ENCODE assay signal across 1 cellular context in the genomic region with DNA sequence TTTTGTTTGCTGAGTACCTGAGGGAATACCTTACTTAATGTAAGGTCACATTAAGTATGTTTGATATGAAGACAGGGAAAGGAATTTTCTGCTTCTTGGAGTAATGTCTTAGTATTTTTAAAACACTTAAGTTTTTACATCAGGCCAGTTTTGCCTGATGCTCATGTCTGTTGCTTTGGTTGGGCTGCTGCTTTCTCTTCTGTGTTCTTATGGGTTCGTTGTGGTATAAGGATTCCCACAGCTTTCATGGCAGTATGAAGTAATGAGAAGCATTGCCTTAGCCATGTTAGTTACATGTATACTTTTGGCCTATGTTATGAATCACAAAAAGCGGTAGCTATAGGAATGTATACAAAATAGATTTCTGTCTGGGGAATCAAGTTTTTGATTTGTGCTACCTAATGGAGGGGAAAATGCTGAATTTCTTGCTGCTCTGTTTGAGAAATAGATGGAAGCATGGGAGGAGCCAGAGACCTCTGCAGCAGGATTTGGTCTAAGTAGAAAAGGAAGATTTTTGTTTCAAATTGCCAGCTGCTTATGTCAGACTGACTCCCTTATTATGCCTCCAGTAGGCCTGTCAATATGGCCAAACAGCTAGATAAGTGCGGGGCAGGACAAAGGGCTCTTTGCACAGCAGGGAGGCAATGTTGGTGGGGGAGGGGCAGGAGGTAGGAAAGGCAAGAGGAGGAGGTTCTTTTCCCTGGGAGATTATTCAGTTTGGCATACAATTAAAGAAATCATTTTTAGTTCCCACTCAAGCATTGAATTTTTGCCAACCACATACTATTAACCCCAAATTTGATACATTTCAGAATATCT.
A peak's percentile ranks its signal among the peaks of the same experiment; 100 is the strongest.
TF ChIP-seq lines count a peak whose summit lies in the region.

No MANE protein-coding gene starts in this region.

TF ChIP-seq in HEK293, 187 proteins besides CTCF, POLR2A, EP300 and RAD21 (continued from another document and continues in another):
- TF ChIP-seq, protein P1, sequence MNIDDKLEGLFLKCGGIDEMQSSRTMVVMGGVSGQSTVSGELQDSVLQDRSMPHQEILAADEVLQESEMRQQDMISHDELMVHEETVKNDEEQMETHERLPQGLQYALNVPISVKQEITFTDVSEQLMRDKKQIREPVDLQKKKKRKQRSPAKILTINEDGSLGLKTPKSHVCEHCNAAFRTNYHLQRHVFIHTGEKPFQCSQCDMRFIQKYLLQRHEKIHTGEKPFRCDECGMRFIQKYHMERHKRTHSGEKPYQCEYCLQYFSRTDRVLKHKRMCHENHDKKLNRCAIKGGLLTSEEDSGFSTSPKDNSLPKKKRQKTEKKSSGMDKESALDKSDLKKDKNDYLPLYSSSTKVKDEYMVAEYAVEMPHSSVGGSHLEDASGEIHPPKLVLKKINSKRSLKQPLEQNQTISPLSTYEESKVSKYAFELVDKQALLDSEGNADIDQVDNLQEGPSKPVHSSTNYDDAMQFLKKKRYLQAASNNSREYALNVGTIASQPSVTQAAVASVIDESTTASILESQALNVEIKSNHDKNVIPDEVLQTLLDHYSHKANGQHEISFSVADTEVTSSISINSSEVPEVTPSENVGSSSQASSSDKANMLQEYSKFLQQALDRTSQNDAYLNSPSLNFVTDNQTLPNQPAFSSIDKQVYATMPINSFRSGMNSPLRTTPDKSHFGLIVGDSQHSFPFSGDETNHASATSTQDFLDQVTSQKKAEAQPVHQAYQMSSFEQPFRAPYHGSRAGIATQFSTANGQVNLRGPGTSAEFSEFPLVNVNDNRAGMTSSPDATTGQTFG (tag by site-specific recombination; IDR thresholded peaks at IDR 0.05; ENCODE audit: borderline replicate concordance), result no peak
- no peak for TF ChIP-seq HOXD13 (CRISPR knock-in tag; IDR thresholded peaks at IDR 0.05; ENCODE audit: borderline replicate concordance)
- TF ChIP-seq ZNF23 (tag by site-specific recombination; IDR thresholded peaks at IDR 0.05; ENCODE audit: borderline replicate concordance), result no peak
- no peak for TF ChIP-seq ZNF76 (tag by site-specific recombination; IDR thresholded peaks at IDR 0.05; ENCODE audit: borderline replicate concordance, low read depth)
- no peak for TF ChIP-seq ZNF548 (tag by site-specific recombination; IDR thresholded peaks at IDR 0.05)
- TF ChIP-seq ZNF398 (tag by site-specific recombination; IDR thresholded peaks at IDR 0.05), result no peak
- no peak for TF ChIP-seq ZBTB6 (tag by site-specific recombination; IDR thresholded peaks at IDR 0.05)
- no peak for TF ChIP-seq ZNF354C (tag by site-specific recombination; IDR thresholded peaks at IDR 0.05; ENCODE audit: borderline replicate concordance, low read depth)
- no peak for TF ChIP-seq ZNF571 (tag by site-specific recombination; IDR thresholded peaks at IDR 0.05)
- TF ChIP-seq ZBTB7A (tag by site-specific recombination; IDR thresholded peaks at IDR 0.05; ENCODE audit: low read depth), result no peak
- TF ChIP-seq, protein P2, sequence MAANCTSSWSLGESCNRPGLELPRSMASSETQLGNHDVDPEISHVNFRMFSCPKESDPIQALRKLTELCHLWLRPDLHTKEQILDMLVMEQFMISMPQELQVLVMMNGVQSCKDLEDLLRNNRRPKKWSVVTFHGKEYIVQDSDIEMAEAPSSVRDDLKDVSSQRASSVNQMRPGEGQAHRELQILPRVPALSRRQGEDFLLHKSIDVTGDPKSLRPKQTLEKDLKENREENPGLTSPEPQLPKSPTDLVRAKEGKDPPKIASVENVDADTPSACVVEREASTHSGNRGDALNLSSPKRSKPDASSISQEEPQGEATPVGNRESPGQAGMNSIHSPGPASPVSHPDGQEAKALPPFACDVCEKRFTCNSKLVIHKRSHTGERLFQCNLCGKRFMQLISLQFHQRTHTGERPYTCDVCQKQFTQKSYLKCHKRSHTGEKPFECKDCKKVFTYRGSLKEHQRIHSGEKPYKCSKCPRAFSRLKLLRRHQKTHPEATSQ (tag by site-specific recombination; IDR thresholded peaks at IDR 0.05), result no peak
- TF ChIP-seq ZNF274 (IDR thresholded peaks at IDR 0.05; ENCODE audit: low read length), result no peak
- TF ChIP-seq ZNF274 (tag by site-specific recombination; IDR thresholded peaks at IDR 0.05; ENCODE audit: borderline replicate concordance), result no peak
- no peak for TF ChIP-seq ZNF416 (tag by site-specific recombination; IDR thresholded peaks at IDR 0.05)
- TF ChIP-seq ZNF514 (tag by site-specific recombination; IDR thresholded peaks at IDR 0.05), result no peak
- peak; percentile 96 for TF ChIP-seq SP7 (tag by site-specific recombination; IDR thresholded peaks at IDR 0.05)
- TF ChIP-seq ZNF624 (tag by site-specific recombination; IDR thresholded peaks at IDR 0.05), result no peak
- no peak for TF ChIP-seq ZBTB1 (tag by site-specific recombination; IDR thresholded peaks at IDR 0.05)
- no peak for TF ChIP-seq ZNF626 (tag by site-specific recombination; IDR thresholded peaks at IDR 0.05)
- TF ChIP-seq ZNF366 (tag by site-specific recombination; conservative IDR thresholded peaks at IDR 0.05), result no peak; the same call in 1 of the 2 replicates
- TF ChIP-seq, protein P3, sequence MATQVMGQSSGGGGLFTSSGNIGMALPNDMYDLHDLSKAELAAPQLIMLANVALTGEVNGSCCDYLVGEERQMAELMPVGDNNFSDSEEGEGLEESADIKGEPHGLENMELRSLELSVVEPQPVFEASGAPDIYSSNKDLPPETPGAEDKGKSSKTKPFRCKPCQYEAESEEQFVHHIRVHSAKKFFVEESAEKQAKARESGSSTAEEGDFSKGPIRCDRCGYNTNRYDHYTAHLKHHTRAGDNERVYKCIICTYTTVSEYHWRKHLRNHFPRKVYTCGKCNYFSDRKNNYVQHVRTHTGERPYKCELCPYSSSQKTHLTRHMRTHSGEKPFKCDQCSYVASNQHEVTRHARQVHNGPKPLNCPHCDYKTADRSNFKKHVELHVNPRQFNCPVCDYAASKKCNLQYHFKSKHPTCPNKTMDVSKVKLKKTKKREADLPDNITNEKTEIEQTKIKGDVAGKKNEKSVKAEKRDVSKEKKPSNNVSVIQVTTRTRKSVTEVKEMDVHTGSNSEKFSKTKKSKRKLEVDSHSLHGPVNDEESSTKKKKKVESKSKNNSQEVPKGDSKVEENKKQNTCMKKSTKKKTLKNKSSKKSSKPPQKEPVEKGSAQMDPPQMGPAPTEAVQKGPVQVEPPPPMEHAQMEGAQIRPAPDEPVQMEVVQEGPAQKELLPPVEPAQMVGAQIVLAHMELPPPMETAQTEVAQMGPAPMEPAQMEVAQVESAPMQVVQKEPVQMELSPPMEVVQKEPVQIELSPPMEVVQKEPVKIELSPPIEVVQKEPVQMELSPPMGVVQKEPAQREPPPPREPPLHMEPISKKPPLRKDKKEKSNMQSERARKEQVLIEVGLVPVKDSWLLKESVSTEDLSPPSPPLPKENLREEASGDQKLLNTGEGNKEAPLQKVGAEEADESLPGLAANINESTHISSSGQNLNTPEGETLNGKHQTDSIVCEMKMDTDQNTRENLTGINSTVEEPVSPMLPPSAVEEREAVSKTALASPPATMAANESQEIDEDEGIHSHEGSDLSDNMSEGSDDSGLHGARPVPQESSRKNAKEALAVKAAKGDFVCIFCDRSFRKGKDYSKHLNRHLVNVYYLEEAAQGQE (tag by site-specific recombination; IDR thresholded peaks at IDR 0.05), result no peak
- TF ChIP-seq ZBTB17 (tag by site-specific recombination; IDR thresholded peaks at IDR 0.05), result peak; percentile 57
- TF ChIP-seq, protein P4, sequence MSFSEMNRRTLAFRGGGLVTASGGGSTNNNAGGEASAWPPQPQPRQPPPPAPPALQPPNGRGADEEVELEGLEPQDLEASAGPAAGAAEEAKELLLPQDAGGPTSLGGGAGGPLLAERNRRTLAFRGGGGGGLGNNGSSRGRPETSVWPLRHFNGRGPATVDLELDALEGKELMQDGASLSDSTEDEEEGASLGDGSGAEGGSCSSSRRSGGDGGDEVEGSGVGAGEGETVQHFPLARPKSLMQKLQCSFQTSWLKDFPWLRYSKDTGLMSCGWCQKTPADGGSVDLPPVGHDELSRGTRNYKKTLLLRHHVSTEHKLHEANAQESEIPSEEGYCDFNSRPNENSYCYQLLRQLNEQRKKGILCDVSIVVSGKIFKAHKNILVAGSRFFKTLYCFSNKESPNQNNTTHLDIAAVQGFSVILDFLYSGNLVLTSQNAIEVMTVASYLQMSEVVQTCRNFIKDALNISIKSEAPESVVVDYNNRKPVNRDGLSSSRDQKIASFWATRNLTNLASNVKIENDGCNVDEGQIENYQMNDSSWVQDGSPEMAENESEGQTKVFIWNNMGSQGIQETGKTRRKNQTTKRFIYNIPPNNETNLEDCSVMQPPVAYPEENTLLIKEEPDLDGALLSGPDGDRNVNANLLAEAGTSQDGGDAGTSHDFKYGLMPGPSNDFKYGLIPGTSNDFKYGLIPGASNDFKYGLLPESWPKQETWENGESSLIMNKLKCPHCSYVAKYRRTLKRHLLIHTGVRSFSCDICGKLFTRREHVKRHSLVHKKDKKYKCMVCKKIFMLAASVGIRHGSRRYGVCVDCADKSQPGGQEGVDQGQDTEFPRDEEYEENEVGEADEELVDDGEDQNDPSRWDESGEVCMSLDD (tag by site-specific recombination; IDR thresholded peaks at IDR 0.05), result no peak
- no peak for TF ChIP-seq ZNF221 (tag by site-specific recombination; IDR thresholded peaks at IDR 0.05; ENCODE audit: borderline replicate concordance)
- no peak for TF ChIP-seq ZNF248 (tag by site-specific recombination; IDR thresholded peaks at IDR 0.05)
- peak; percentile 12 for TF ChIP-seq KLF10 (tag by site-specific recombination; IDR thresholded peaks at IDR 0.05)
- no peak for TF ChIP-seq ZNF114 (tag by site-specific recombination; IDR thresholded peaks at IDR 0.05)
- no peak for TF ChIP-seq ZNF623 (tag by site-specific recombination; IDR thresholded peaks at IDR 0.05)
- TF ChIP-seq BCL11B (tag by site-specific recombination; IDR thresholded peaks at IDR 0.05; ENCODE audit: low read depth), result no peak
- TF ChIP-seq, protein P5, sequence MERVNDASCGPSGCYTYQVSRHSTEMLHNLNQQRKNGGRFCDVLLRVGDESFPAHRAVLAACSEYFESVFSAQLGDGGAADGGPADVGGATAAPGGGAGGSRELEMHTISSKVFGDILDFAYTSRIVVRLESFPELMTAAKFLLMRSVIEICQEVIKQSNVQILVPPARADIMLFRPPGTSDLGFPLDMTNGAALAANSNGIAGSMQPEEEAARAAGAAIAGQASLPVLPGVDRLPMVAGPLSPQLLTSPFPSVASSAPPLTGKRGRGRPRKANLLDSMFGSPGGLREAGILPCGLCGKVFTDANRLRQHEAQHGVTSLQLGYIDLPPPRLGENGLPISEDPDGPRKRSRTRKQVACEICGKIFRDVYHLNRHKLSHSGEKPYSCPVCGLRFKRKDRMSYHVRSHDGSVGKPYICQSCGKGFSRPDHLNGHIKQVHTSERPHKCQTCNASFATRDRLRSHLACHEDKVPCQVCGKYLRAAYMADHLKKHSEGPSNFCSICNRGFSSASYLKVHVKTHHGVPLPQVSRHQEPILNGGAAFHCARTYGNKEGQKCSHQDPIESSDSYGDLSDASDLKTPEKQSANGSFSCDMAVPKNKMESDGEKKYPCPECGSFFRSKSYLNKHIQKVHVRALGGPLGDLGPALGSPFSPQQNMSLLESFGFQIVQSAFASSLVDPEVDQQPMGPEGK (tag by site-specific recombination; IDR thresholded peaks at IDR 0.05), result peak; percentile 65
- TF ChIP-seq, protein P6, sequence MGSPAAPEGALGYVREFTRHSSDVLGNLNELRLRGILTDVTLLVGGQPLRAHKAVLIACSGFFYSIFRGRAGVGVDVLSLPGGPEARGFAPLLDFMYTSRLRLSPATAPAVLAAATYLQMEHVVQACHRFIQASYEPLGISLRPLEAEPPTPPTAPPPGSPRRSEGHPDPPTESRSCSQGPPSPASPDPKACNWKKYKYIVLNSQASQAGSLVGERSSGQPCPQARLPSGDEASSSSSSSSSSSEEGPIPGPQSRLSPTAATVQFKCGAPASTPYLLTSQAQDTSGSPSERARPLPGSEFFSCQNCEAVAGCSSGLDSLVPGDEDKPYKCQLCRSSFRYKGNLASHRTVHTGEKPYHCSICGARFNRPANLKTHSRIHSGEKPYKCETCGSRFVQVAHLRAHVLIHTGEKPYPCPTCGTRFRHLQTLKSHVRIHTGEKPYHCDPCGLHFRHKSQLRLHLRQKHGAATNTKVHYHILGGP (tag by site-specific recombination; IDR thresholded peaks at IDR 0.05), result no peak; the same call in 1 of the 2 replicates
- peak; percentile 70 for TF ChIP-seq ZXDB (tag by site-specific recombination; IDR thresholded peaks at IDR 0.05)
- no peak for TF ChIP-seq ZNF175 (tag by site-specific recombination; IDR thresholded peaks at IDR 0.05)
- peak; percentile 81 for TF ChIP-seq ZEB2 (tag by site-specific recombination; IDR thresholded peaks at IDR 0.05)
- no peak for TF ChIP-seq ZNF324 (tag by site-specific recombination; IDR thresholded peaks at IDR 0.05)
- peak; percentile 31; the same call in 1 of the 2 replicates for TF ChIP-seq ZBTB21 (tag by site-specific recombination; IDR thresholded peaks at IDR 0.05)
- peak; percentile 70 for TF ChIP-seq ZNF629 (tag by site-specific recombination; IDR thresholded peaks at IDR 0.05)
- no peak for TF ChIP-seq ZNF155 (tag by site-specific recombination; IDR thresholded peaks at IDR 0.05)
- TF ChIP-seq, protein P7, sequence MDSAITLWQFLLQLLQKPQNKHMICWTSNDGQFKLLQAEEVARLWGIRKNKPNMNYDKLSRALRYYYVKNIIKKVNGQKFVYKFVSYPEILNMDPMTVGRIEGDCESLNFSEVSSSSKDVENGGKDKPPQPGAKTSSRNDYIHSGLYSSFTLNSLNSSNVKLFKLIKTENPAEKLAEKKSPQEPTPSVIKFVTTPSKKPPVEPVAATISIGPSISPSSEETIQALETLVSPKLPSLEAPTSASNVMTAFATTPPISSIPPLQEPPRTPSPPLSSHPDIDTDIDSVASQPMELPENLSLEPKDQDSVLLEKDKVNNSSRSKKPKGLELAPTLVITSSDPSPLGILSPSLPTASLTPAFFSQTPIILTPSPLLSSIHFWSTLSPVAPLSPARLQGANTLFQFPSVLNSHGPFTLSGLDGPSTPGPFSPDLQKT (IDR thresholded peaks at IDR 0.05; ENCODE audit: borderline replicate concordance, low read depth, low read length), result no peak
